1 cellular context compared by ENCODE assay signal in genomic region chr18:621181-621580, GRCh38.
TF ChIP-seq lines count a peak whose summit lies in the region.

No MANE protein-coding gene starts in this region.

TF ChIP-seq in HepG2, 621 proteins besides CTCF, POLR2A, EP300 and RAD21:
- no peak for TF ChIP-seq ZNF431 (CRISPR knock-in tag; IDR thresholded peaks at IDR 0.05; ENCODE audit: borderline replicate concordance, low read depth)
- TF ChIP-seq DRAP1 (CRISPR knock-in tag; IDR thresholded peaks at IDR 0.05): no peak
- no peak for TF ChIP-seq ZNF761 (CRISPR knock-in tag; conservative IDR thresholded peaks at IDR 0.05)
- TF ChIP-seq ZNF75D (CRISPR knock-in tag; IDR thresholded peaks at IDR 0.05; ENCODE audit: borderline replicate concordance): no peak
- no peak for TF ChIP-seq GABPB1 (CRISPR knock-in tag; IDR thresholded peaks at IDR 0.05)
- TF ChIP-seq SRSF9 (IDR thresholded peaks at IDR 0.05; ENCODE audit: borderline replicate concordance, insufficient read depth, low read depth, low read length, poor library complexity, severe bottlenecking): no peak
- TF ChIP-seq ZNF570 (CRISPR knock-in tag; IDR thresholded peaks at IDR 0.05; ENCODE audit: borderline replicate concordance): no peak
- no peak for TF ChIP-seq TBL1XR1 (IDR thresholded peaks at IDR 0.05; ENCODE audit: borderline replicate concordance, low read length, partially characterized antibody)
